In genomic region chr18:63142502-63143045, GRCh38 we compare ENCODE assay signal across 18 cellular contexts.
A peak's percentile ranks its signal among the peaks of the same experiment; 100 is the strongest.
DNase-seq lines count a peak whose midpoint lies in the region; ATAC-seq and TF ChIP-seq lines count a peak whose summit lies in the region.
"Had no signal": no experiment of that assay in that cellular context is flagged by ENCODE, and none has a peak within 500 bp of the region (broad histone marks: within the 10 kb centered on the region; RNA-seq: fewer than 3 reads in every experiment).

No MANE protein-coding gene starts in this region.

- H3K9me2 ChIP-seq in hepatocyte (replicated peaks; ENCODE audit: insufficient read depth), result no peaks in the 10 kb centered on the region

- intact Hi-C loops in transverse colon (cut with DNase I; ENCODE audit: low total_unique reads), result no loop called here

- H3K27me3 Mint-ChIP-seq in activated CD8-positive, alpha-beta memory T cell treated with anti-CD3 and anti-CD28 coated beads, Interleukin-2, amount 10 ng/mL, durations not matched to agents 7 days and 5 days, result no peaks in the 10 kb centered on the region

- no peak for TF ChIP-seq POLR2A in transverse colon (IDR thresholded peaks at IDR 0.05)

- in situ Hi-C loops in transverse colon (cut with MboI; ENCODE audit: low pct_ligation_motif_present in 1 of 4, low pct_unique_long_range_greater_than_20kb in 1 of 4, low sequenced_read_pairs in 3 of 4), result loop anchor here in 3 of 4 donors (5.0 to 25.0 kb wide), 2 partner anchors 175 to 295 kb away; partner anchors contain the start of gene BCL2 (in 1 of the 3)

- H3K27ac Mint-ChIP-seq in activated CD8-positive, alpha-beta memory T cell treated with anti-CD3 and anti-CD28 coated beads, Interleukin-2, amount 10 ng/mL, durations not matched to agents 7 days and 5 days, result peak overlapping the region; percentile 16

- TF ChIP-seq CTCF in hepatocyte (IDR thresholded peaks at IDR 0.05; ENCODE audit: poor library complexity), result no peak
- TF ChIP-seq CTCF in transverse colon (IDR thresholded peaks at IDR 0.05), result no peak

- H3K79me2 ChIP-seq in hepatocyte, result no peaks in the 10 kb centered on the region

- no peak for ATAC-seq in activated CD8-positive, alpha-beta memory T cell treated with anti-CD3 and anti-CD28 coated beads, Interleukin-2, amount 10 ng/mL, durations not matched to agents 7 days and 5 days
- ATAC-seq in HG02798 (IDR thresholded peaks at IDR 0.05; ENCODE audit: poor library complexity, unreplicated experiment), result no peak

- DNase-seq in activated CD8-positive, alpha-beta memory T cell treated with anti-CD3 and anti-CD28 coated beads, Interleukin-2, amount 10 ng/mL, durations not matched to agents 7 days and 5 days, result no peak
- no peak for DNase-seq in activated CD8-positive, alpha-beta memory T cell treated with anti-CD3 and anti-CD28 coated beads, Interleukin-2, amount 50 U/mL, for 48 hours
- DNase-seq in SK-N-DZ (ENCODE audit: low spot score), result peak; percentile 7
- no peak for DNase-seq in hepatocyte (ENCODE audit: low spot score)
- DNase-seq in transverse colon, result no peak
- no peak for DNase-seq in superior temporal gyrus (ENCODE audit: extremely low spot score)
- no peak for DNase-seq in amniotic stem cell (lab: John Stamatoyannopoulos, UW)
- DNase-seq: Caco-2, dermis blood vessel endothelial cell, esophagus squamous epithelium, head of caudate nucleus, NCI-H1436, PC-9, WERI-Rb-1 had no signal

- CTCF ChIA-PET in activated CD8-positive, alpha-beta memory T cell treated with anti-CD3 and anti-CD28 coated beads, Interleukin-2, amount 10 ng/mL, durations not matched to agents 7 days and 5 days (lab: Charles Lee), result interaction anchor here (0.7 to 1.4 kb wide), 3 partner anchors 11 to 52 kb away, joined by 3 to 5 read pairs (median 3); no protein-coding TSS in a partner anchor

- H3K27ac ChIP-seq in hepatocyte (peak overlapping the region; percentile 48), transverse colon (peak overlapping the region in 3 of 4 donors; percentile 34 to 64 (median 51))
- H3K27ac ChIP-seq: HL-60, KMS-11, PC-9, suprapubic skin, WERI-Rb-1 had no signal

- H3K4me3 Mint-ChIP-seq in activated CD8-positive, alpha-beta memory T cell treated with anti-CD3 and anti-CD28 coated beads, Interleukin-2, amount 10 ng/mL, durations not matched to agents 7 days and 5 days, result no peak overlapping the region

- peaks cover 3% of the 10 kb centered on the region for H3K9me3 Mint-ChIP-seq in activated CD8-positive, alpha-beta memory T cell treated with anti-CD3 and anti-CD28 coated beads, Interleukin-2, amount 10 ng/mL, durations not matched to agents 7 days and 5 days (ENCODE audit: low read depth)

- no peaks in the 10 kb centered on the region for H3K36me3 ChIP-seq in hepatocyte (replicated peaks; ENCODE audit: insufficient read depth, low read depth)
- no peaks in the 10 kb centered on the region for H3K36me3 ChIP-seq in transverse colon
- H3K36me3 ChIP-seq: esophagus squamous epithelium, suprapubic skin, WERI-Rb-1 had no signal

- no peak overlapping the region for H2AFZ ChIP-seq in hepatocyte
- H2AFZ ChIP-seq: PC-9 had no signal

- H3K36me3 Mint-ChIP-seq in activated CD8-positive, alpha-beta memory T cell treated with anti-CD3 and anti-CD28 coated beads, Interleukin-2, amount 10 ng/mL, durations not matched to agents 7 days and 5 days, result peaks cover 40% of the 10 kb centered on the region

- H3K4me1 Mint-ChIP-seq in activated CD8-positive, alpha-beta memory T cell treated with anti-CD3 and anti-CD28 coated beads, Interleukin-2, amount 10 ng/mL, durations not matched to agents 7 days and 5 days, result peaks cover 50% of the 10 kb centered on the region

- H4K20me1 ChIP-seq in hepatocyte (ENCODE audit: insufficient read depth, poor library complexity, severe bottlenecking), result no peaks in the 10 kb centered on the region

- H3K4me3 ChIP-seq in hepatocyte (no peak overlapping the region), transverse colon (no peak overlapping the region)
- H3K4me3 ChIP-seq: esophagus squamous epithelium, PC-9, suprapubic skin had no signal

- H3K4me2 ChIP-seq in hepatocyte, result no peak overlapping the region
- H3K4me2 ChIP-seq: KMS-11, PC-9 had no signal

- no peak for TF ChIP-seq EP300 in transverse colon (IDR thresholded peaks at IDR 0.05; ENCODE audit: low read depth)

- WGBS in hepatocyte (ENCODE audit: low lambda C conversion rate, missing lambda C conversion rate), result 72% methylated on average over 5 of the region's 5 CpGs
- 79 to 84% methylated on average over 5 of the region's 5 CpGs for WGBS in transverse colon (ENCODE audit: low coverage in 1 of 2), 2 donors

- no peaks in the 10 kb centered on the region for H3K27me3 ChIP-seq in hepatocyte
- no peaks in the 10 kb centered on the region for H3K27me3 ChIP-seq in transverse colon
- H3K27me3 ChIP-seq: esophagus squamous epithelium, suprapubic skin had no signal

- H3K4me1 ChIP-seq in hepatocyte (ENCODE audit: insufficient read depth), result peaks cover 7% of the 10 kb centered on the region
- H3K4me1 ChIP-seq in transverse colon, result peaks cover 0 to 32% (median 13%) of the 10 kb centered on the region in 4 donors
- H3K4me1 ChIP-seq: Caco-2 had no signal

- H3K9me3 ChIP-seq in hepatocyte (ENCODE audit: low read depth), result no peaks in the 10 kb centered on the region
- no peaks in the 10 kb centered on the region for H3K9me3 ChIP-seq in transverse colon
- H3K9me3 ChIP-seq: Caco-2, esophagus squamous epithelium, suprapubic skin had no signal
